Comparison of ENCODE assay signal across 10 cellular contexts in genomic region chr15:77144492-77145070, GRCh38.
DNase-seq lines count a peak whose midpoint lies in the region; TF ChIP-seq lines count a peak whose summit lies in the region.
"Had no signal": no experiment of that assay in that cellular context is flagged by ENCODE, and none has a peak within 500 bp of the region (broad histone marks: within the 10 kb centered on the region; RNA-seq: fewer than 3 reads in every experiment).

No MANE protein-coding gene starts in this region.

- 18 to 28% (median 23%) methylated on average over 4 of the region's 4 CpGs for WGBS in ovary, 3 donors

- no peaks in the 10 kb centered on the region for H3K27me3 ChIP-seq in CD8-positive, alpha-beta memory T cell (ENCODE audit: insufficient read depth, low read length, poor library complexity, severe bottlenecking)
- no peaks in the 10 kb centered on the region for H3K27me3 ChIP-seq in ovary

- TF ChIP-seq EP300 in ovary (IDR thresholded peaks at IDR 0.05): no peak

- CTCF ChIA-PET in CD8-positive, alpha-beta memory T cell (lab: Charles Lee): no interaction called here

- no peak overlapping the region for H3K4me3 Mint-ChIP-seq in CD8-positive, alpha-beta memory T cell
- no peak overlapping the region for H3K4me3 Mint-ChIP-seq in progenitor cell of endocrine pancreas (ENCODE audit: low read depth)
- H3K4me3 Mint-ChIP-seq: WTC11 had no signal

- H3K4me1 ChIP-seq in CD8-positive, alpha-beta memory T cell (ENCODE audit: insufficient read depth, low read length): no peaks in the 10 kb centered on the region
- peaks cover 3% of the 10 kb centered on the region for H3K4me1 ChIP-seq in ovary (ENCODE audit: insufficient read depth)

- no peak overlapping the region for H3K4me3 ChIP-seq in CD8-positive, alpha-beta memory T cell (ENCODE audit: low read length)
- H3K4me3 ChIP-seq in epithelial cell of esophagus (ENCODE audit: low read length): no peak overlapping the region
- no peak overlapping the region for H3K4me3 ChIP-seq in ovary

- TF ChIP-seq POLR2A in ovary (IDR thresholded peaks at IDR 0.05): no peak

- peaks cover 7 to 9% (median 9%) of the 10 kb centered on the region in 3 donors for H3K4me1 Mint-ChIP-seq in CD8-positive, alpha-beta memory T cell
- peaks cover 12% of the 10 kb centered on the region for H3K4me1 Mint-ChIP-seq in progenitor cell of endocrine pancreas (ENCODE audit: low read depth)

- POLR2A ChIA-PET in CD8-positive, alpha-beta memory T cell (lab: Charles Lee): no interaction called here

- DNase-seq in CD8-positive, alpha-beta memory T cell: no peak
- DNase-seq in RPMI7951 (ENCODE audit: low read depth) (peak; percentile 89), epithelial cell of esophagus (ENCODE audit: low read depth) (peak; percentile 13), pons (ENCODE audit: low spot score) (peak; percentile 33), ovary (no peak), progenitor cell of endocrine pancreas (ENCODE audit: low spot score, unreplicated experiment) (no peak), NCI-H1048 (lab: John Stamatoyannopoulos, UW) (no peak), COR-L47 (lab: John Stamatoyannopoulos, UW) (no peak)
- DNase-seq: DMS79 had no signal

- H3K36me3 ChIP-seq in CD8-positive, alpha-beta memory T cell (ENCODE audit: insufficient read depth, low read length): no peaks in the 10 kb centered on the region
- H3K36me3 ChIP-seq in ovary: no peaks in the 10 kb centered on the region

- H3K27ac Mint-ChIP-seq in CD8-positive, alpha-beta memory T cell: peak overlapping the region in 5 of 8 donors; percentile 37 to 88 (median 70)
- no peak overlapping the region for H3K27ac Mint-ChIP-seq in progenitor cell of endocrine pancreas
- H3K27ac Mint-ChIP-seq: WTC11 had no signal

- H3K27ac ChIP-seq in CD8-positive, alpha-beta memory T cell (ENCODE audit: low read depth, low read length): no peak overlapping the region
- peak overlapping the region in 1 of 2 donors; percentile 16 for H3K27ac ChIP-seq in ovary

- no peaks in the 10 kb centered on the region for H3K9me3 ChIP-seq in CD8-positive, alpha-beta memory T cell (ENCODE audit: low read length)
- no peaks in the 10 kb centered on the region for H3K9me3 ChIP-seq in ovary

- H3K9me3 Mint-ChIP-seq in CD8-positive, alpha-beta memory T cell: peaks cover 3 to 17% (median 14%) of the 10 kb centered on the region in 5 donors
- H3K9me3 Mint-ChIP-seq in progenitor cell of endocrine pancreas (ENCODE audit: low read depth): peaks cover 21% of the 10 kb centered on the region

- peaks cover 2 to 34% (median 11%) of the 10 kb centered on the region in 3 donors for H3K36me3 Mint-ChIP-seq in CD8-positive, alpha-beta memory T cell
- peaks cover 20% of the 10 kb centered on the region for H3K36me3 Mint-ChIP-seq in progenitor cell of endocrine pancreas (ENCODE audit: insufficient read depth)

- TF ChIP-seq CTCF in epithelial cell of esophagus (IDR thresholded peaks at IDR 0.05; ENCODE audit: insufficient read depth, low read depth, low read length, missing control alignments) (no peak), ovary (IDR thresholded peaks at IDR 0.05) (no peak), progenitor cell of endocrine pancreas (IDR thresholded peaks at IDR 0.05; ENCODE audit: unreplicated experiment) (no peak)

- peaks cover 0 to 1% of the 10 kb centered on the region in 2 donors for H3K27me3 Mint-ChIP-seq in CD8-positive, alpha-beta memory T cell
- no peaks in the 10 kb centered on the region for H3K27me3 Mint-ChIP-seq in progenitor cell of endocrine pancreas

- intact Hi-C loops in ovary (cut with DNase I): no loop called here

Comparison
In these comparisons a context has a peak if more than half of its experiments do, and no peak if none do; other contexts are left out.
1. DNase-seq: peak in RPMI7951 (single experiment), epithelial cell of esophagus (single experiment) and pons (single experiment); none in CD8-positive, alpha-beta memory T cell (0 of 5), ovary (0 of 5), progenitor cell of endocrine pancreas (single experiment), NCI-H1048 (single experiment) and COR-L47 (single experiment).